11 cellular contexts compared by ENCODE assay signal in the genomic region with DNA sequence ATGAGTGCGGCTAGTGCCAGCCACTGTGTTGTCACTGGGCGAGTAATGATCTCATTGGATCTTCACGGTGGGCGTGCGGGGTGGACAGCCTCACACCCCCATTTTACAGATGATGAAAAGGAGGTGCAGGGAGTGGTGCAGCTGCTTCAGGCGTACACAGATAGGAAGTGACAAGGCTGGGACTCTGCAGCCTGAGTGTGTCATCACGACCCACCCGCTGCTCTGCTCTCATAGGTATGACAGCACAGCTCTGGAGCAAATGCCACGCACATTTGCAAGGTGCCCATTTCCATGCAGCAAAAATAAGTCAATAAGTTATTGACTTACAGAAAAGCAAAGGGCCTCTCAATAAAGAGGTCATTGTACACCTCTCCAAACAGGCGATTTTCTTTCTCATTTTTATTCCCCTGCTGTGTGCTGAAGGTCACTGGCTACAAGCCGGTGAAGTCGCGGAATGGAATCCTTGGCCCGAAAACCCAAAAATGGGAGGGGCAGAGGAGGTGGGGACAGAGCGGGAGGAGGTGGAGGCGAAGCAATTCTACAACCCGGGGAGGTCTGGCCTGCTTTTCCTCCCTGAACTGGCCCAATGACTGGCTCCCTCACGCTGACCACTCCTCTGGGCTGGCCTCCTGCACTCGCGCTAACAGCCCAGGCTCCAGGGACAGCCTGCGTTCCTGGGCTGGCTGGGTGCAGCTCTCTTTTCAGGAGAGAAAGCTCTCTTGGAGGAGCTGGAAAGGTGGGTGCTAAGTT. TPM values are rescaled to one million over a fixed set of nuclear protein-coding genes. Genes with fewer than 3 reads are reported as not detected.
DNase-seq lines count a peak whose midpoint lies in the region; ATAC-seq and TF ChIP-seq lines count a peak whose summit lies in the region.
"Had no signal": no experiment of that assay in that cellular context is flagged by ENCODE, and none has a peak within 500 bp of the region (broad histone marks: within the 10 kb centered on the region; RNA-seq: fewer than 3 reads in every experiment).

A gene with protein sequence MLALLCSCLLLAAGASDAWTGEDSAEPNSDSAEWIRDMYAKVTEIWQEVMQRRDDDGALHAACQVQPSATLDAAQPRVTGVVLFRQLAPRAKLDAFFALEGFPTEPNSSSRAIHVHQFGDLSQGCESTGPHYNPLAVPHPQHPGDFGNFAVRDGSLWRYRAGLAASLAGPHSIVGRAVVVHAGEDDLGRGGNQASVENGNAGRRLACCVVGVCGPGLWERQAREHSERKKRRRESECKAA (plus strand): TSS at position 658 of the 750 bp plus-strand sequence. CDS start 3,949 bp downstream, outside the sequence.

- H3K36me3 Mint-ChIP-seq in mesothelial cell of epicardium = no peaks in the 10 kb centered on the region

- 34 to 37% methylated on average over 21 of the region's 21 CpGs for WGBS in esophagus, 2 donors
- WGBS in aorta, 2 donors = 5 to 6% methylated on average over 21 of the region's 21 CpGs

- H3K4me1 ChIP-seq in esophagus (ENCODE audit: control insufficient read depth in 2 of 2, insufficient read depth in 2 of 2, low read length in 1 of 2) = peaks cover 0 to 6% of the 10 kb centered on the region in 2 donors
- H3K4me1 ChIP-seq in aorta (ENCODE audit: control insufficient read depth in 1 of 2, insufficient read depth in 2 of 2, low read length in 2 of 2) = peaks cover 0 to 3% of the 10 kb centered on the region in 2 donors
- H3K4me1 ChIP-seq: A549 had no signal

- no peaks in the 10 kb centered on the region for H3K9me3 Mint-ChIP-seq in mesothelial cell of epicardium

- H3K36me3 ChIP-seq in esophagus (ENCODE audit: control insufficient read depth in 2 of 2, insufficient read depth in 2 of 2, low read length in 1 of 2) (no peaks in the 10 kb centered on the region), aorta (ENCODE audit: control insufficient read depth in 1 of 2, insufficient read depth in 2 of 2, low read length in 1 of 2) (no peaks in the 10 kb centered on the region)

- peaks cover 0 to 2% of the 10 kb centered on the region in 2 donors for H3K9me3 ChIP-seq in esophagus (ENCODE audit: control insufficient read depth in 2 of 2, insufficient read depth in 1 of 2, low read depth in 1 of 2, low read length in 1 of 2)
- H3K9me3 ChIP-seq in aorta (ENCODE audit: control insufficient read depth, low read length) = no peaks in the 10 kb centered on the region
- H3K9me3 ChIP-seq: A549 had no signal

- ATAC-seq in aorta (ENCODE audit: low FRiP score) = peak; percentile 95
- ATAC-seq: A549 had no signal

- intact Hi-C loops in aorta (cut with DNase I) = loop anchor here (1.0 to 10.0 kb wide), 8 partner anchors 13 to 310 kb away; partner anchors contain the start of genes CCDC149 (in 1 of the 2) and DHX15 (in 1 of the 2)

- H3K27ac ChIP-seq in esophagus (ENCODE audit: low read depth in 2 of 2, low read length in 1 of 2) = peak within 1 kb of the TSS; percentile 75 to 84
- H3K27ac ChIP-seq in aorta (ENCODE audit: low read depth in 1 of 2, low read length in 2 of 2) = peak within 1 kb of the TSS; percentile 98
- H3K27ac ChIP-seq: A549 had no signal

- peaks cover 37% of the 10 kb centered on the region for H3K27me3 Mint-ChIP-seq in mesothelial cell of epicardium (ENCODE audit: low read depth)

- peak within 1 kb of the TSS; percentile 48 for H3K4me3 Mint-ChIP-seq in mesothelial cell of epicardium

- peak within 1 kb of the TSS; percentile 66 for H3K27ac Mint-ChIP-seq in mesothelial cell of epicardium

- H3K4me3 ChIP-seq in esophagus (ENCODE audit: low read depth in 1 of 2, low read length in 2 of 2) = peak within 1 kb of the TSS; percentile 7 to 9
- H3K4me3 ChIP-seq in aorta (ENCODE audit: low read length in 2 of 2) = peak within 1 kb of the TSS; percentile 13 to 70
- H3K4me3 ChIP-seq: A549 had no signal

- H3K27me3 ChIP-seq in esophagus (ENCODE audit: control insufficient read depth in 1 of 2, insufficient read depth in 2 of 2, low read length in 2 of 2) (no peaks in the 10 kb centered on the region), aorta (ENCODE audit: control insufficient read depth in 1 of 2, insufficient read depth in 2 of 2, low read length in 1 of 2) (no peaks in the 10 kb centered on the region)

- DNase-seq in NCI-H1092 treated with DMSO at 0.1 percent for 48 hours (lab: John Stamatoyannopoulos, UW) (peak; percentile 13), NCI-H1092 (lab: John Stamatoyannopoulos, UW) (no peak), mesothelial cell of epicardium (ENCODE audit: low spot score in 2 of 2, unreplicated experiment in 2 of 2) (no peak), aorta (peak; percentile 94), NAMALWA (ENCODE audit: low spot score) (no peak), KG1 (lab: John Stamatoyannopoulos, UW) (no peak), NCI-H82 (lab: John Stamatoyannopoulos, UW) (no peak)
- DNase-seq: NCI-H510A; stimulated activated CD4-positive, alpha-beta T cell treated with anti-CD3 and anti-CD28 coated beads, Interleukin-12 subunit alpha, Interleukin-12 subunit beta, amount 100 ng/mL, for 4 hours had no signal

- H3K4me1 Mint-ChIP-seq in mesothelial cell of epicardium = peaks cover 15% of the 10 kb centered on the region

- no peak for TF ChIP-seq CTCF in mesothelial cell of epicardium (IDR thresholded peaks at IDR 0.05; ENCODE audit: unreplicated experiment)

RNA-seq across cellular contexts. Expression of the gene that starts here (rescaled TPM):
- polyA plus RNA-seq in esophagus (10 to 100 TPM in 1 of 2 donors, 1 to 10 TPM in 1; 5.8 to 21.1 TPM), aorta (100 to 1,000 TPM; 108 to 315 TPM)
- total RNA-seq in mesothelial cell of epicardium (5.7 to 6.5 TPM (median 5.8 TPM) in 3 replicates), aorta (100 to 1,000 TPM; 356 to 380 TPM)
- polyA plus RNA-seq: A549 had no signal

Comparison
In these comparisons a context has a peak if more than half of its experiments do, and no peak if none do; other contexts are left out.
1. RNA of the gene that starts here (total RNA-seq): 356 to 380 TPM in aorta; 5.7 to 6.5 TPM in mesothelial cell of epicardium; every median in the first group is over 10 times any median in the second.
2. RNA of the gene that starts here (polyA plus RNA-seq): 108 to 315 TPM in aorta; 5.8 to 21.1 TPM in esophagus; every median in the first group is over 4 times any median in the second.
3. DNase-seq: peak in NCI-H1092 treated with DMSO at 0.1 percent for 48 hours (single experiment) and aorta (2 of 2); none in NCI-H1092 (single experiment), mesothelial cell of epicardium (0 of 2), NAMALWA (single experiment), KG1 (single experiment) and NCI-H82 (single experiment).